Comparison of ENCODE assay signal across 22 cellular contexts in genomic region chr22:47159592-47159991, GRCh38.
A peak's percentile ranks its signal among the peaks of the same experiment; 100 is the strongest.
DNase-seq lines count a peak whose midpoint lies in the region; ATAC-seq, FAIRE-seq and TF ChIP-seq lines count a peak whose summit lies in the region.
"Had no signal": no experiment of that assay in that cellular context is flagged by ENCODE, and none has a peak within 500 bp of the region (broad histone marks: within the 10 kb centered on the region; RNA-seq: fewer than 3 reads in every experiment).

No MANE protein-coding gene starts in this region.

- no peak overlapping the region for H3K56ac ChIP-seq in IMR-90 (ENCODE audit: extremely low read depth, insufficient read depth, low read length)

- H4K5ac ChIP-seq in IMR-90 (ENCODE audit: low read depth, low read length): no peak overlapping the region

- H3K9me3 ChIP-seq in IMR-90 (ENCODE audit: control insufficient read depth, insufficient read depth, low read length): no peaks in the 10 kb centered on the region
- H3K9me3 ChIP-seq in keratinocyte (ENCODE audit: control insufficient read depth, low read depth, low read length): no peaks in the 10 kb centered on the region
- peaks cover 0 to 6% of the 10 kb centered on the region in 2 donors for H3K9me3 ChIP-seq in neuronal stem cell (replicated peaks in 1 of 2; ENCODE audit: control insufficient read depth in 2 of 2, insufficient read depth in 1 of 2, low read depth in 1 of 2, low read length in 2 of 2)
- no peaks in the 10 kb centered on the region for H3K9me3 ChIP-seq in HAP-1
- H3K9me3 ChIP-seq in adrenal gland (replicated peaks in 1 of 3): no peaks in the 10 kb centered on the region
- H3K9me3 ChIP-seq: A549 had no signal

- no peak overlapping the region for H3K4me3 ChIP-seq in IMR-90 (ENCODE audit: insufficient read depth, low read depth, low read length)
- no peak overlapping the region for H3K4me3 ChIP-seq in keratinocyte (ENCODE audit: control insufficient read depth in 2 of 3, extremely low read depth in 1 of 3, insufficient read depth in 2 of 3, low read depth in 1 of 3, low read length in 3 of 3)
- H3K4me3 ChIP-seq in neuronal stem cell (ENCODE audit: low read length in 2 of 2): peak overlapping the region in 1 of 2 donors; percentile 62
- no peak overlapping the region for H3K4me3 ChIP-seq in HAP-1
- no peak overlapping the region for H3K4me3 ChIP-seq in adrenal gland
- H3K4me3 ChIP-seq: A549 had no signal

- no peak overlapping the region for H2AK5ac ChIP-seq in IMR-90 (ENCODE audit: low read depth, low read length)
- peak overlapping the region; percentile 27 for H2AK5ac ChIP-seq in neuronal stem cell (ENCODE audit: low read depth, low read length)

- POLR2A ChIA-PET in IMR-90 (lab: Charles Lee; ENCODE audit: unreplicated experiment): no interaction called here

- no peak overlapping the region for H2BK12ac ChIP-seq in neuronal stem cell (ENCODE audit: low read length)

- CTCF ChIA-PET in IMR-90 (lab: Yijun Ruan, JAX): no interaction called here

- intact Hi-C loops in IMR-90 (cut with micrococcal nuclease) (loop anchor here (10.0 kb wide), 1 partner anchor 315 kb away; no protein-coding TSS in a partner anchor), adrenal gland (cut with DNase I) (no loop called here)

- H3K14ac ChIP-seq in IMR-90 (replicated peaks; ENCODE audit: low read depth, low read length) (no peak overlapping the region), neuronal stem cell (ENCODE audit: low read length) (peak overlapping the region; percentile 22)

- H2BK20ac ChIP-seq in IMR-90 (ENCODE audit: low read depth, low read length): no peak overlapping the region

- H2BK5ac ChIP-seq in IMR-90 (ENCODE audit: low read depth, low read length, poor library complexity, severe bottlenecking) (peak overlapping the region; percentile 84), neuronal stem cell (ENCODE audit: low read length) (no peak overlapping the region)

- DNase-seq in GM12891 (ENCODE audit: insufficient read length, low spot score) (no peak), IMR-90 (no peak), keratinocyte (ENCODE audit: low read depth, low spot score) (no peak), neuronal stem cell (ENCODE audit: low spot score) (no peak), HAP-1 (ENCODE audit: low spot score in 2 of 2) (no peak), adrenal gland (no peak), NCI-H524 (lab: John Stamatoyannopoulos, UW) (no peak)
- DNase-seq: 8988T; ACHN; C1 segment of cervical spinal cord; Calu3; CD4-positive, alpha-beta memory T cell; COR-L47; DMS53; DMS79 treated with DMSO at 0.1 percent for 48 hours; GOT3; H7; HFFc6 had no signal

- H3K4ac ChIP-seq in IMR-90 (ENCODE audit: low read depth, low read length) (no peak overlapping the region), neuronal stem cell (ENCODE audit: low read length) (no peak overlapping the region)

- peaks cover 5% of the 10 kb centered on the region; the same call in 1 of the 2 replicates for H3K36me3 ChIP-seq in IMR-90 (ENCODE audit: control insufficient read depth, insufficient read depth, low read length)
- H3K36me3 ChIP-seq in keratinocyte (ENCODE audit: control insufficient read depth in 2 of 2, extremely low read depth in 1 of 2, insufficient read depth in 2 of 2, low read length in 2 of 2): peaks cover 3% of the 10 kb centered on the region in 2 experiments
- H3K36me3 ChIP-seq in neuronal stem cell (replicated peaks in 1 of 2; ENCODE audit: control insufficient read depth in 2 of 2, insufficient read depth in 2 of 2, low read length in 2 of 2): peaks cover 0 to 6% of the 10 kb centered on the region in 2 donors
- H3K36me3 ChIP-seq in HAP-1 (replicated peaks): no peaks in the 10 kb centered on the region
- no peaks in the 10 kb centered on the region for H3K36me3 ChIP-seq in adrenal gland (replicated peaks in 1 of 2)

- ATAC-seq in IMR-90 (ENCODE audit: low read depth) (no peak), GM18868 (IDR thresholded peaks at IDR 0.05; ENCODE audit: unreplicated experiment) (no peak)
- ATAC-seq: A549, HCT116 had no signal

- H3K79me2 ChIP-seq in keratinocyte (ENCODE audit: control insufficient read depth, insufficient read depth, low read length): no peaks in the 10 kb centered on the region

- in situ Hi-C loops in IMR-90 (cut with MboI; ENCODE audit: low sequenced_read_pairs) (no loop called here), HAP-1 (cut with MboI; ENCODE audit: low sequenced_read_pairs) (no loop called here)

- no peak overlapping the region for H2BK15ac ChIP-seq in IMR-90 (ENCODE audit: low read depth, low read length)
- no peak overlapping the region for H2BK15ac ChIP-seq in neuronal stem cell (ENCODE audit: low read length)

- H3K27ac ChIP-seq in IMR-90 (ENCODE audit: insufficient read depth, low read length) (no peak overlapping the region), keratinocyte (ENCODE audit: control insufficient read depth, insufficient read depth, low read length) (no peak overlapping the region), neuronal stem cell (replicated peaks; ENCODE audit: low read length) (no peak overlapping the region), adrenal gland (no peak overlapping the region)
- H3K27ac ChIP-seq: A549 had no signal

- H3K4me2 ChIP-seq in IMR-90 (ENCODE audit: low read depth, low read length) (no peak overlapping the region), keratinocyte (ENCODE audit: control insufficient read depth, extremely low read depth, insufficient read depth, low read depth, low read length) (no peak overlapping the region), neuronal stem cell (ENCODE audit: insufficient read depth, low read length, poor library complexity, severe bottlenecking) (no peak overlapping the region)
- H3K4me2 ChIP-seq: A549 had no signal

- no peak overlapping the region for H2AK9ac ChIP-seq in IMR-90 (replicated peaks; ENCODE audit: low read depth, low read length, poor library complexity)

- 100% methylated on average over 2 of the region's 4 CpGs; no CpG with 5 or more reads in 1 of the 2 experiments for WGBS in IMR-90 (ENCODE audit: extremely low coverage in 2 of 2, insufficient read length in 1 of 2), 2 experiments
- 100% methylated on average over 3 of the region's 4 CpGs; no CpG with 5 or more reads in 1 of the 2 donors for WGBS in neuronal stem cell (ENCODE audit: extremely low coverage in 2 of 2, insufficient read length in 2 of 2, insufficient replicate concordance in 1 of 2), 2 donors
- WGBS in adrenal gland, 4 donors: 90 to 100% (median 96%) methylated on average over 4 of the region's 4 CpGs

- H3K9ac ChIP-seq in IMR-90 (ENCODE audit: low read depth, low read length) (no peak overlapping the region), keratinocyte (ENCODE audit: control insufficient read depth, extremely low read depth, insufficient read depth, low read length) (no peak overlapping the region), neuronal stem cell (ENCODE audit: low read depth, low read length, poor library complexity) (peak overlapping the region; percentile 56)

- no peaks in the 10 kb centered on the region for H3K27me3 ChIP-seq in IMR-90 (ENCODE audit: control insufficient read depth, insufficient read depth, low read length)
- H3K27me3 ChIP-seq in keratinocyte (ENCODE audit: control insufficient read depth, extremely low read depth, insufficient read depth, low read length): no peaks in the 10 kb centered on the region
- H3K27me3 ChIP-seq in neuronal stem cell (ENCODE audit: control insufficient read depth in 3 of 3, insufficient read depth in 3 of 3, low read depth in 1 of 3, low read length in 3 of 3): peaks cover 0 to 6% (median 0%) of the 10 kb centered on the region in 3 experiments
- H3K27me3 ChIP-seq in HAP-1 (ENCODE audit: low read depth): no peaks in the 10 kb centered on the region
- H3K27me3 ChIP-seq in adrenal gland: no peaks in the 10 kb centered on the region

- FAIRE-seq in GM12891 (lab: Jason Lieb, UNC) (peak; percentile 84), keratinocyte (lab: Jason Lieb, UNC) (peak; percentile 81)
- FAIRE-seq: A549, G401.6 had no signal

- H3K9me1 ChIP-seq in IMR-90 (ENCODE audit: insufficient read depth, low read length) (peaks cover 14% of the 10 kb centered on the region), keratinocyte (ENCODE audit: control insufficient read depth, extremely low read depth, insufficient read depth, low read length) (no peaks in the 10 kb centered on the region)

- H2AFZ ChIP-seq in IMR-90 (replicated peaks; ENCODE audit: low read length, poor library complexity) (no peak overlapping the region), keratinocyte (ENCODE audit: control insufficient read depth, low read length) (no peak overlapping the region), neuronal stem cell (ENCODE audit: low read length) (no peak overlapping the region)

- no peak overlapping the region for H4K8ac ChIP-seq in IMR-90 (ENCODE audit: low read depth in 2 of 2, low read length in 2 of 2)
- H4K8ac ChIP-seq in neuronal stem cell (ENCODE audit: low read depth, low read length): peak overlapping the region; percentile 23

- TF ChIP-seq POLR2A in GM12891 (IDR thresholded peaks at IDR 0.05; ENCODE audit: low read depth, low read length) (no peak), IMR-90 (IDR thresholded peaks at IDR 0.05; ENCODE audit: low read depth, low read length) (no peak), adrenal gland (IDR thresholded peaks at IDR 0.05) (no peak)

- TF ChIP-seq RAD21 in IMR-90 (IDR thresholded peaks at IDR 0.05; ENCODE audit: low read length): no peak

- no peak for TF ChIP-seq CTCF in IMR-90 (conservative IDR thresholded peaks at IDR 0.05; ENCODE audit: low read depth, low read length)
- no peak for TF ChIP-seq CTCF in keratinocyte (optimal IDR thresholded peaks at IDR 0.05 in 1 of 3, IDR thresholded peaks at IDR 0.05 in 1 of 3, conservative IDR thresholded peaks at IDR 0.05 in 1 of 3; ENCODE audit: extremely low read depth in 1 of 3, insufficient read depth in 2 of 3, low read length in 3 of 3)
- no peak for TF ChIP-seq CTCF in adrenal gland (IDR thresholded peaks at IDR 0.05)

- no peak overlapping the region for H2BK120ac ChIP-seq in IMR-90 (ENCODE audit: low read depth, low read length)
- no peak overlapping the region for H2BK120ac ChIP-seq in neuronal stem cell (ENCODE audit: low read depth, low read length)

- H3K18ac ChIP-seq in IMR-90 (ENCODE audit: low read depth, low read length) (no peak overlapping the region), neuronal stem cell (ENCODE audit: low read length) (peak overlapping the region; percentile 7)

- BruUV-seq in IMR-90 (replicated peaks; lab: Mats Ljungman, UMichigan): no TSS peak

- no peaks in the 10 kb centered on the region; the same call in 1 of the 2 replicates for H4K20me1 ChIP-seq in IMR-90 (ENCODE audit: insufficient read depth, low read length)
- H4K20me1 ChIP-seq in keratinocyte (ENCODE audit: control insufficient read depth, extremely low read depth, insufficient read depth, low read length): no peaks in the 10 kb centered on the region

- dilution Hi-C loops in IMR-90 (cut with HindIII; ENCODE audit: low sequenced_read_pairs, unreplicated experiment) (no loop called here), keratinocyte (cut with MboI; ENCODE audit: extremely low pct_ligation_motif_present, low sequenced_read_pairs) (no loop called here)

- H3K4me1 ChIP-seq in IMR-90 (ENCODE audit: control insufficient read depth, insufficient read depth, low read length): peaks cover 10% of the 10 kb centered on the region; the same call in 1 of the 2 replicates
- no peaks in the 10 kb centered on the region for H3K4me1 ChIP-seq in keratinocyte (ENCODE audit: control insufficient read depth, extremely low read depth, insufficient read depth, low read length)
- peaks cover 9 to 14% of the 10 kb centered on the region in 2 donors for H3K4me1 ChIP-seq in neuronal stem cell (ENCODE audit: control insufficient read depth in 2 of 2, insufficient read depth in 1 of 2, low read depth in 1 of 2, low read length in 2 of 2)
- no peaks in the 10 kb centered on the region for H3K4me1 ChIP-seq in HAP-1
- peaks cover 3 to 4% of the 10 kb centered on the region in 2 donors for H3K4me1 ChIP-seq in adrenal gland (replicated peaks in 1 of 2)
- H3K4me1 ChIP-seq: A549 had no signal

- no peak overlapping the region for H3K23ac ChIP-seq in IMR-90 (ENCODE audit: low read depth, low read length)
- peak overlapping the region; percentile 75 for H3K23ac ChIP-seq in neuronal stem cell (ENCODE audit: low read depth, low read length, poor library complexity)

- no peak overlapping the region for H4K91ac ChIP-seq in IMR-90 (ENCODE audit: insufficient read depth, low read depth, low read length)
- peak overlapping the region; percentile 6 for H4K91ac ChIP-seq in neuronal stem cell (ENCODE audit: low read depth, low read length, poor library complexity)

- H3K79me1 ChIP-seq in IMR-90 (ENCODE audit: low read depth in 1 of 2, low read length in 2 of 2) (no peaks in the 10 kb centered on the region; a peak in 1 of 4 replicates), neuronal stem cell (ENCODE audit: low read depth, low read length) (peaks cover 7% of the 10 kb centered on the region)
